1 cellular context compared by ENCODE assay signal in genomic region chr11:34665077-34665835, GRCh38.
A peak's percentile ranks its signal among the peaks of the same experiment; 100 is the strongest.
TF ChIP-seq lines count a peak whose summit lies in the region.

No MANE protein-coding gene starts in this region.

TF ChIP-seq in HepG2, 621 proteins besides CTCF, POLR2A, EP300 and RAD21 (continued from another document and continues in another):
- peak; percentile 92; the same call in 1 of the 2 replicates for TF ChIP-seq AHDC1 (CRISPR knock-in tag; IDR thresholded peaks at IDR 0.05; ENCODE audit: borderline replicate concordance)
- TF ChIP-seq, protein P1, sequence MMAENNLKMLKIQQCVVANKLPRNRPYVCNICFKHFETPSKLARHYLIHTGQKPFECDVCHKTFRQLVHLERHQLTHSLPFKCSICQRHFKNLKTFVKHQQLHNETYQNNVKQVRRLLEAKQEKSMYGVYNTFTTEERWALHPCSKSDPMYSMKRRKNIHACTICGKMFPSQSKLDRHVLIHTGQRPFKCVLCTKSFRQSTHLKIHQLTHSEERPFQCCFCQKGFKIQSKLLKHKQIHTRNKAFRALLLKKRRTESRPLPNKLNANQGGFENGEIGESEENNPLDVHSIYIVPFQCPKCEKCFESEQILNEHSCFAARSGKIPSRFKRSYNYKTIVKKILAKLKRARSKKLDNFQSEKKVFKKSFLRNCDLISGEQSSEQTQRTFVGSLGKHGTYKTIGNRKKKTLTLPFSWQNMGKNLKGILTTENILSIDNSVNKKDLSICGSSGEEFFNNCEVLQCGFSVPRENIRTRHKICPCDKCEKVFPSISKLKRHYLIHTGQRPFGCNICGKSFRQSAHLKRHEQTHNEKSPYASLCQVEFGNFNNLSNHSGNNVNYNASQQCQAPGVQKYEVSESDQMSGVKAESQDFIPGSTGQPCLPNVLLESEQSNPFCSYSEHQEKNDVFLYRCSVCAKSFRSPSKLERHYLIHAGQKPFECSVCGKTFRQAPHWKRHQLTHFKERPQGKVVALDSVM (CRISPR knock-in tag; IDR thresholded peaks at IDR 0.05): no peak
- no peak for TF ChIP-seq CC2D1A (CRISPR knock-in tag; IDR thresholded peaks at IDR 0.05)
- TF ChIP-seq YY1 (IDR thresholded peaks at IDR 0.05; ENCODE audit: insufficient read depth, insufficient replicate concordance, low read depth, low read length): no peak
- 0 out of 2 replicates have a peak, but pooled peaks have one; percentile 43 for TF ChIP-seq ZNF614 (CRISPR knock-in tag; IDR thresholded peaks at IDR 0.05; ENCODE audit: borderline replicate concordance)
- TF ChIP-seq, protein P2, sequence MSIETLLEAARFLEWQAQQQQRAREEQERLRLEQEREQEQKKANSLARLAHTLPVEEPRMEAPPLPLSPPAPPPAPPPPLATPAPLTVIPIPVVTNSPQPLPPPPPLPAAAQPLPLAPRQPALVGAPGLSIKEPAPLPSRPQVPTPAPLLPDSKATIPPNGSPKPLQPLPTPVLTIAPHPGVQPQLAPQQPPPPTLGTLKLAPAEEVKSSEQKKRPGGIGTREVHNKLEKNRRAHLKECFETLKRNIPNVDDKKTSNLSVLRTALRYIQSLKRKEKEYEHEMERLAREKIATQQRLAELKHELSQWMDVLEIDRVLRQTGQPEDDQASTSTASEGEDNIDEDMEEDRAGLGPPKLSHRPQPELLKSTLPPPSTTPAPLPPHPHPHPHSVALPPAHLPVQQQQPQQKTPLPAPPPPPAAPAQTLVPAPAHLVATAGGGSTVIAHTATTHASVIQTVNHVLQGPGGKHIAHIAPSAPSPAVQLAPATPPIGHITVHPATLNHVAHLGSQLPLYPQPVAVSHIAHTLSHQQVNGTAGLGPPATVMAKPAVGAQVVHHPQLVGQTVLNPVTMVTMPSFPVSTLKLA (IDR thresholded peaks at IDR 0.05): no peak
- peak; percentile 98 for TF ChIP-seq ISL2 (CRISPR knock-in tag; IDR thresholded peaks at IDR 0.05)
- TF ChIP-seq ZNF7 (CRISPR knock-in tag; IDR thresholded peaks at IDR 0.05): no peak
- peak; percentile 47; the same call in 1 of the 2 replicates for TF ChIP-seq LCORL (IDR thresholded peaks at IDR 0.05)
- peak; percentile 82 for TF ChIP-seq LCORL (CRISPR knock-in tag; IDR thresholded peaks at IDR 0.05)
- TF ChIP-seq EHMT2 (IDR thresholded peaks at IDR 0.05; ENCODE audit: borderline replicate concordance, low read depth, low read length): peak; percentile 52; the same call in 1 of the 2 replicates
- TF ChIP-seq ZBTB4 (CRISPR knock-in tag; IDR thresholded peaks at IDR 0.05; ENCODE audit: borderline replicate concordance): no peak
- TF ChIP-seq KMT2A (CRISPR knock-in tag; IDR thresholded peaks at IDR 0.05): no peak
- TF ChIP-seq CEBPG (CRISPR knock-in tag; IDR thresholded peaks at IDR 0.05): peak; percentile 64
- TF ChIP-seq, protein P3, sequence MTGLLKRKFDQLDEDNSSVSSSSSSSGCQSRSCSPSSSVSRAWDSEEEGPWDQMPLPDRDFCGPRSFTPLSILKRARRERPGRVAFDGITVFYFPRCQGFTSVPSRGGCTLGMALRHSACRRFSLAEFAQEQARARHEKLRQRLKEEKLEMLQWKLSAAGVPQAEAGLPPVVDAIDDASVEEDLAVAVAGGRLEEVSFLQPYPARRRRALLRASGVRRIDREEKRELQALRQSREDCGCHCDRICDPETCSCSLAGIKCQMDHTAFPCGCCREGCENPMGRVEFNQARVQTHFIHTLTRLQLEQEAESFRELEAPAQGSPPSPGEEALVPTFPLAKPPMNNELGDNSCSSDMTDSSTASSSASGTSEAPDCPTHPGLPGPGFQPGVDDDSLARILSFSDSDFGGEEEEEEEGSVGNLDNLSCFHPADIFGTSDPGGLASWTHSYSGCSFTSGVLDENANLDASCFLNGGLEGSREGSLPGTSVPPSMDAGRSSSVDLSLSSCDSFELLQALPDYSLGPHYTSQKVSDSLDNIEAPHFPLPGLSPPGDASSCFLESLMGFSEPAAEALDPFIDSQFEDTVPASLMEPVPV (CRISPR knock-in tag; IDR thresholded peaks at IDR 0.05): no peak
- TF ChIP-seq ARHGAP35 (CRISPR knock-in tag; IDR thresholded peaks at IDR 0.05; ENCODE audit: borderline replicate concordance): no peak
- TF ChIP-seq CBX1 (IDR thresholded peaks at IDR 0.05; ENCODE audit: low read depth): no peak
- TF ChIP-seq KMT2B (CRISPR knock-in tag; IDR thresholded peaks at IDR 0.05): no peak
- TF ChIP-seq, protein P4, sequence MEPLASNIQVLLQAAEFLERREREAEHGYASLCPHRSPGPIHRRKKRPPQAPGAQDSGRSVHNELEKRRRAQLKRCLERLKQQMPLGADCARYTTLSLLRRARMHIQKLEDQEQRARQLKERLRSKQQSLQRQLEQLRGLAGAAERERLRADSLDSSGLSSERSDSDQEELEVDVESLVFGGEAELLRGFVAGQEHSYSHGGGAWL (CRISPR knock-in tag; IDR thresholded peaks at IDR 0.05): no peak
- TF ChIP-seq TFDP2 (CRISPR knock-in tag; IDR thresholded peaks at IDR 0.05): no peak
- no peak for TF ChIP-seq ATF7 (IDR thresholded peaks at IDR 0.05)
- no peak for TF ChIP-seq ATF7 (CRISPR knock-in tag; IDR thresholded peaks at IDR 0.05)
- no peak for TF ChIP-seq ZNF737 (CRISPR knock-in tag; IDR thresholded peaks at IDR 0.05; ENCODE audit: borderline replicate concordance)
- peak; percentile 65; the same call in 1 of the 2 replicates for TF ChIP-seq ATF1 (CRISPR knock-in tag; IDR thresholded peaks at IDR 0.05)
- TF ChIP-seq ZNF670 (CRISPR knock-in tag; IDR thresholded peaks at IDR 0.05; ENCODE audit: borderline replicate concordance): no peak
- peak; percentile 88 for TF ChIP-seq MEIS2 (CRISPR knock-in tag; IDR thresholded peaks at IDR 0.05)
- TF ChIP-seq, protein P5, sequence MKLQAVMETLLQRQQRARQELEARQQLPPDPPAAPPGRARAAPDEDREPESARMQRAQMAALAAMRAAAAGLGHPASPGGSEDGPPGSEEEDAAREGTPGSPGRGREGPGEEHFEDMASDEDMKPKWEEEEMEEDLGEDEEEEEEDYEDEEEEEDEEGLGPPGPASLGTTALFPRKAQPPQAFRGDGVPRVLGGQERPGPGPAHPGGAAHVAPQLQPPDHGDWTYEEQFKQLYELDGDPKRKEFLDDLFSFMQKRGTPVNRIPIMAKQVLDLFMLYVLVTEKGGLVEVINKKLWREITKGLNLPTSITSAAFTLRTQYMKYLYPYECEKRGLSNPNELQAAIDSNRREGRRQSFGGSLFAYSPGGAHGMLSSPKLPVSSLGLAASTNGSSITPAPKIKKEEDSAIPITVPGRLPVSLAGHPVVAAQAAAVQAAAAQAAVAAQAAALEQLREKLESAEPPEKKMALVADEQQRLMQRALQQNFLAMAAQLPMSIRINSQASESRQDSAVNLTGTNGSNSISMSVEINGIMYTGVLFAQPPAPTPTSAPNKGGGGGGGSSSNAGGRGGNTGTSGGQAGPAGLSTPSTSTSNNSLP (IDR thresholded peaks at IDR 0.05; ENCODE audit: low read depth, low read length): peak; percentile 90
- no peak for TF ChIP-seq CBX2 (IDR thresholded peaks at IDR 0.05; ENCODE audit: low read depth, low read length)
- TF ChIP-seq CBX2 (CRISPR knock-in tag; IDR thresholded peaks at IDR 0.05; ENCODE audit: low read depth): no peak
- peak; percentile 93 for TF ChIP-seq TCF7 (IDR thresholded peaks at IDR 0.05; ENCODE audit: low read depth)
- TF ChIP-seq ZNF800 (CRISPR knock-in tag; IDR thresholded peaks at IDR 0.05): 0 out of 2 replicates have a peak, but pooled peaks have one; percentile 36
- no peak for TF ChIP-seq CCDC6 (CRISPR knock-in tag; IDR thresholded peaks at IDR 0.05)
- no peak for TF ChIP-seq MTF1 (CRISPR knock-in tag; IDR thresholded peaks at IDR 0.05)
